ENCODE assay signal across 8 cellular contexts in the genomic region with DNA sequence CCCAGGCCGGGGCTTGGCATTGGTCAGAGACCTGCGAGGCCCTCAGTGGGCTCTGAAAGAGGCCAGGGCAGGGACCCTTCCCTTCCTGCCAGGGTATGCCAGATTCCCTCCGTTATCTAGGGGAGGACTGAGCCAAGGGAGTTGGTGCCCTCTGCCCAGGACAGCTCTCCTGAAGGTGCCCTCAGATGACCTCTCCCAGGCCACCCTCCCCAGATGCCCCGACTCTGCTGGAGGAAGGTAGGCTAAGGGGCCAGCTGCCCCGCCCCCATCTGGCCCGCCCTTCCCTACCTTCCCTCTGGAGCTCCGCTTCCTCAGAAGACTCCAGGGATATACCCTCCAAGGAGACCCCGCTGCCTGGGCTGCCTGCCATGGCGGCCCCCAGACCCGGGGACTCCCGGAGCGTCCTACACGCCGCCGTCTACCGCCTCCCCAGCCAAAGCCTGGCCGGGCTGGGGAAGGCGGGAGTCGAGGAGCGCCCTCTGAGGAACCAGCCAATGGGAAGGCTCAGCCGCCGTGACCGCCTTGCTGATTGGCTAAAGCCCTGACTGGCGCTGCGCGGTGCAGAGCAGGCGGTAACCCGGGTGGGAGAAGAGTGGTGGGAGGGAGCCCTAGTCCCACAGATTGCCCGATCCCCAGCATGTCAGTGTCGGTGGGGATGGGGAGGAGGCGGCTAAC. TPM values are rescaled to one million over a fixed set of nuclear protein-coding genes. Genes with fewer than 3 reads are reported as not detected.
A peak's percentile ranks its signal among the peaks of the same experiment; 100 is the strongest.
DNase-seq lines count a peak whose midpoint lies in the region; ATAC-seq, FAIRE-seq and TF ChIP-seq lines count a peak whose summit lies in the region.

No MANE protein-coding gene starts in this region.

- H3K27me3 ChIP-seq in kidney epithelial cell (ENCODE audit: control insufficient read depth, insufficient read depth, low read length): no peaks in the 10 kb centered on the region

- peak; percentile 91 for DNase-seq in D721Med (ENCODE audit: insufficient read length, low spot score)
- peak; percentile 55 to 90 for DNase-seq in NCI-H446 (lab: John Stamatoyannopoulos, UW)
- DNase-seq in activated CD4-positive, alpha-beta T cell treated with anti-CD3 and anti-CD28 coated beads for 36 hours: peak; percentile 91
- DNase-seq in cerebellum (ENCODE audit: low spot score): peak; percentile 95
- no peak for DNase-seq in kidney epithelial cell (ENCODE audit: low read depth)
- peak; percentile 83 for DNase-seq in stimulated activated CD4-positive, alpha-beta T cell treated with anti-CD3 and anti-CD28 coated beads, Interleukin-12 subunit alpha, Interleukin-12 subunit beta, amount 100 ng/mL, for 4 hours

- no peaks in the 10 kb centered on the region for H3K36me3 ChIP-seq in kidney epithelial cell (ENCODE audit: control insufficient read depth, insufficient read depth, low read length)

- no peak for FAIRE-seq in D721Med (lab: Jason Lieb, UNC)

- H3K4me1 Mint-ChIP-seq in activated CD4-positive, alpha-beta T cell treated with anti-CD3 and anti-CD28 coated beads for 36 hours: peaks cover 5% of the 10 kb centered on the region

- H3K4me3 ChIP-seq in kidney epithelial cell (ENCODE audit: low read depth, low read length): peak overlapping the region; percentile 35

- intact Hi-C loops in activated CD4-positive, alpha-beta T cell treated with anti-CD3 and anti-CD28 coated beads for 36 hours (cut with DNase I, micrococcal nuclease): no loop called here

- POLR2A ChIA-PET in activated CD4-positive, alpha-beta T cell treated with anti-CD3 and anti-CD28 coated beads for 36 hours (lab: Charles Lee): interaction anchor here (0.6 kb wide), 1 partner anchor 10 kb away, joined by 4 read pairs; no protein-coding TSS in a partner anchor

- H3K4me3 Mint-ChIP-seq in activated CD4-positive, alpha-beta T cell treated with anti-CD3 and anti-CD28 coated beads for 36 hours: peak overlapping the region; percentile 58

- no peaks in the 10 kb centered on the region for H3K36me3 Mint-ChIP-seq in activated CD4-positive, alpha-beta T cell treated with anti-CD3 and anti-CD28 coated beads for 36 hours (ENCODE audit: low read depth)

- peaks cover 39% of the 10 kb centered on the region for H3K27me3 Mint-ChIP-seq in activated CD4-positive, alpha-beta T cell treated with anti-CD3 and anti-CD28 coated beads for 36 hours

- CTCF ChIA-PET in activated CD4-positive, alpha-beta T cell treated with anti-CD3 and anti-CD28 coated beads for 36 hours (lab: Charles Lee): interaction anchor here (0.8 to 1.6 kb wide), 3 partner anchors 9 to 43 kb away, joined by 4 to 11 read pairs (median 5); no protein-coding TSS in a partner anchor

- no peak overlapping the region for H3K27ac Mint-ChIP-seq in activated CD4-positive, alpha-beta T cell treated with anti-CD3 and anti-CD28 coated beads for 36 hours

- no peak for TF ChIP-seq CTCF in D721Med (IDR thresholded peaks at IDR 0.05; ENCODE audit: insufficient read depth, missing control alignments)
- no peak for TF ChIP-seq CTCF in kidney epithelial cell (IDR thresholded peaks at IDR 0.05; ENCODE audit: insufficient read depth, low read length, poor library complexity, severe bottlenecking)

- H3K9me3 Mint-ChIP-seq in activated CD4-positive, alpha-beta T cell treated with anti-CD3 and anti-CD28 coated beads for 36 hours (ENCODE audit: low read depth): no peaks in the 10 kb centered on the region

- ATAC-seq in HG03025 (IDR thresholded peaks at IDR 0.05; ENCODE audit: low FRiP score, unreplicated experiment): peak; percentile 51
- ATAC-seq in activated CD4-positive, alpha-beta T cell treated with anti-CD3 and anti-CD28 coated beads for 36 hours: peak; percentile 100
- no peak for ATAC-seq in HG02840 (IDR thresholded peaks at IDR 0.05; ENCODE audit: low FRiP score, unreplicated experiment)

RNA-seq across cellular contexts. Expression of a gene that starts 7.0 kb away (rescaled TPM):
- total RNA-seq in activated CD4-positive, alpha-beta T cell treated with anti-CD3 and anti-CD28 coated beads for 36 hours: 1 to 10 TPM; 1.2 to 1.3 TPM
- total RNA-seq in cerebellum: 14.2 TPM
- total RNA-seq in kidney epithelial cell: 2.7 and 3.0 TPM in 2 replicates

RNA-seq across cellular contexts. Expression of a gene that starts 42.0 kb away (rescaled TPM):
- not detected for total RNA-seq in activated CD4-positive, alpha-beta T cell treated with anti-CD3 and anti-CD28 coated beads for 36 hours
- total RNA-seq in cerebellum (not detected), kidney epithelial cell (not detected in 2 replicates)

RNA-seq across cellular contexts. Expression of a gene that starts 53.3 kb away (rescaled TPM):
- total RNA-seq in activated CD4-positive, alpha-beta T cell treated with anti-CD3 and anti-CD28 coated beads for 36 hours: not detected
- total RNA-seq in cerebellum (not detected), kidney epithelial cell (not detected in 2 replicates)

RNA-seq across cellular contexts. Expression of a gene that starts 53.4 kb away (rescaled TPM):
- not detected for total RNA-seq in activated CD4-positive, alpha-beta T cell treated with anti-CD3 and anti-CD28 coated beads for 36 hours
- not detected for total RNA-seq in cerebellum
- total RNA-seq in kidney epithelial cell: 0.48 TPM in 1 of 2 replicates, not detected in the other
